In genomic region chr6:110938176-110938575, GRCh38 we compare ENCODE assay signal across 28 cellular contexts. TPM values are rescaled to one million over a fixed set of nuclear protein-coding genes. Genes with fewer than 3 reads are reported as not detected.
DNase-seq lines count a peak whose midpoint lies in the region; FAIRE-seq and TF ChIP-seq lines count a peak whose summit lies in the region.
"Had no signal": no experiment of that assay in that cellular context is flagged by ENCODE, and none has a peak within 500 bp of the region (broad histone marks: within the 10 kb centered on the region; RNA-seq: fewer than 3 reads in every experiment).

No MANE protein-coding gene starts in this region.

- H3K9me3 Mint-ChIP-seq in Calu3 (ENCODE audit: low read depth, unreplicated experiment) (no peaks in the 10 kb centered on the region), Caco-2 (ENCODE audit: unreplicated experiment) (no peaks in the 10 kb centered on the region)
- H3K9me3 Mint-ChIP-seq: stimulated activated naive B cell treated with anti-CD40 and anti-IgM and Interleukin-4, amounts not matched to agents 10 μg/mL and 1 μg/mL and 100 μg/mL, for 72 hours had no signal

- no peak overlapping the region for H4K12ac ChIP-seq in trophoblast cell (ENCODE audit: low read depth, low read length)

- H3K27me3 Mint-ChIP-seq in Calu3 (ENCODE audit: unreplicated experiment) (no peaks in the 10 kb centered on the region), Caco-2 (ENCODE audit: insufficient read depth, unreplicated experiment) (no peaks in the 10 kb centered on the region)
- H3K27me3 Mint-ChIP-seq: stimulated activated naive B cell treated with anti-CD40 and anti-IgM and Interleukin-4, amounts not matched to agents 10 μg/mL and 1 μg/mL and 100 μg/mL, for 72 hours had no signal

- TF ChIP-seq CTCF in HEK293 (tag by site-specific recombination; IDR thresholded peaks at IDR 0.05) (no peak), NB4 (IDR thresholded peaks at IDR 0.05; ENCODE audit: low read depth, low read length) (no peak), mammary epithelial cell (conservative IDR thresholded peaks at IDR 0.05 in 1 of 2, IDR thresholded peaks at IDR 0.05 in 1 of 2; ENCODE audit: extremely low read depth in 1 of 2, insufficient read depth in 1 of 2, low read depth in 1 of 2, low read length in 2 of 2) (no peak), adrenal gland (IDR thresholded peaks at IDR 0.05) (no peak), Calu3 (IDR thresholded peaks at IDR 0.05; ENCODE audit: unreplicated experiment) (no peak), Caco-2 (IDR thresholded peaks at IDR 0.05; ENCODE audit: insufficient read depth in 1 of 2, low read depth in 1 of 2, low read length in 1 of 2, severe bottlenecking in 1 of 2, unreplicated experiment in 1 of 2) (no peak)

- H3K23ac ChIP-seq in trophoblast cell (ENCODE audit: low read length): no peak overlapping the region

- CTCF ChIA-PET in HEK293 (lab: Yijun Ruan, JAX) (no interaction called here), mammary epithelial cell (lab: Charles Lee; ENCODE audit: low non-redundant PET) (interaction anchor here (0.5 kb wide), 1 partner anchor 71 kb away, joined by 3 read pairs; no protein-coding TSS in a partner anchor), Calu3 (lab: Charles Lee) (no interaction called here), Caco-2 (lab: Charles Lee) (no interaction called here)

- H3K4me3 Mint-ChIP-seq in Calu3 (ENCODE audit: low read depth, unreplicated experiment) (no peak overlapping the region), Caco-2 (ENCODE audit: unreplicated experiment) (no peak overlapping the region)
- H3K4me3 Mint-ChIP-seq: stimulated activated naive B cell treated with anti-CD40 and anti-IgM and Interleukin-4, amounts not matched to agents 10 μg/mL and 1 μg/mL and 100 μg/mL, for 72 hours had no signal

- no peak overlapping the region for H3K4me3 ChIP-seq in HEK293 (ENCODE audit: low read depth, low read length)
- no peak overlapping the region for H3K4me3 ChIP-seq in NB4 (ENCODE audit: low read depth, low read length)
- H3K4me3 ChIP-seq in mammary epithelial cell (replicated peaks in 1 of 3; ENCODE audit: insufficient read depth in 1 of 3, low read depth in 2 of 3, low read length in 3 of 3): no peak overlapping the region
- H3K4me3 ChIP-seq in trophoblast cell (ENCODE audit: low read depth, low read length): no peak overlapping the region
- no peak overlapping the region for H3K4me3 ChIP-seq in adrenal gland
- no peak overlapping the region for H3K4me3 ChIP-seq in Caco-2 (ENCODE audit: low read depth, low read length)
- H3K4me3 ChIP-seq: BLaER1 treated with 17β-estradiol and CSF1 and Interleukin-3, amounts not matched to agents 10 nM and 100 nM; pancreas; SK-N-MC; upper lobe of right lung had no signal

- no peaks in the 10 kb centered on the region for H3K4me1 Mint-ChIP-seq in Calu3 (ENCODE audit: low read depth, unreplicated experiment)
- H3K4me1 Mint-ChIP-seq in Caco-2 (ENCODE audit: low read depth, unreplicated experiment): no peaks in the 10 kb centered on the region

- in situ Hi-C loops in mammary epithelial cell (cut with MboI; ENCODE audit: low sequenced_read_pairs in 2 of 2): no loop called here

- no peak for FAIRE-seq in GM12891 (lab: Jason Lieb, UNC)
- FAIRE-seq: pancreas, small intestine, TTC549 had no signal

- dilution Hi-C loops in mammary epithelial cell (cut with HindIII; ENCODE audit: low sequenced_read_pairs): no loop called here

- H4K20me1 ChIP-seq in mammary epithelial cell (ENCODE audit: insufficient read depth, low read length): no peaks in the 10 kb centered on the region
- H4K20me1 ChIP-seq: BLaER1 treated with 17β-estradiol and CSF1 and Interleukin-3, amounts not matched to agents 10 nM and 100 nM had no signal

- H2AK5ac ChIP-seq in trophoblast cell (ENCODE audit: low read length): no peak overlapping the region

- no peak overlapping the region for H3K9ac ChIP-seq in mammary epithelial cell (ENCODE audit: insufficient read depth, low read length)
- H3K9ac ChIP-seq in trophoblast cell (ENCODE audit: low read length): no peak overlapping the region
- H3K9ac ChIP-seq: BLaER1 treated with 17β-estradiol and CSF1 and Interleukin-3, amounts not matched to agents 10 nM and 100 nM had no signal

- POLR2A ChIA-PET in HEK293 (lab: Yijun Ruan, JAX) (no interaction called here), Caco-2 (lab: Charles Lee) (no interaction called here)

- H3K4me2 ChIP-seq in mammary epithelial cell (ENCODE audit: insufficient read depth, low read depth, low read length) (no peak overlapping the region), trophoblast cell (ENCODE audit: low read length) (no peak overlapping the region)
- H3K4me2 ChIP-seq: BLaER1 treated with 17β-estradiol and CSF1 and Interleukin-3, amounts not matched to agents 10 nM and 100 nM had no signal

- intact Hi-C loops in mammary epithelial cell (cut with micrococcal nuclease): no loop called here
- intact Hi-C loops in adrenal gland (cut with DNase I): no loop called here
- intact Hi-C loops in Calu3 (cut with micrococcal nuclease; ENCODE audit: unreplicated experiment): no loop called here
- intact Hi-C loops in Caco-2 (cut with micrococcal nuclease; ENCODE audit: unreplicated experiment): no loop called here

- WGBS in mammary epithelial cell (ENCODE audit: low coverage, missing lambda C conversion rate): 74% methylated on average over 6 of the region's 6 CpGs
- no CpG with 5 or more reads among the region's 6 CpGs for WGBS in trophoblast cell (ENCODE audit: extremely low coverage, insufficient coverage, insufficient read length)
- 94 to 97% (median 95%) methylated on average over 6 of the region's 6 CpGs for WGBS in adrenal gland, 4 donors

- H2BK120ac ChIP-seq in trophoblast cell (ENCODE audit: insufficient read depth, low read length, poor library complexity): no peak overlapping the region

- H3K9me3 ChIP-seq in HEK293 (ENCODE audit: control insufficient read depth, insufficient read depth, low read depth, low read length) (no peaks in the 10 kb centered on the region), mammary epithelial cell (replicated peaks; ENCODE audit: insufficient read depth, low read length) (no peaks in the 10 kb centered on the region), trophoblast cell (ENCODE audit: insufficient read depth, low read depth, low read length) (no peaks in the 10 kb centered on the region), adrenal gland (replicated peaks in 1 of 3) (no peaks in the 10 kb centered on the region), Caco-2 (no peaks in the 10 kb centered on the region)
- H3K9me3 ChIP-seq: BLaER1 treated with 17β-estradiol and CSF1 and Interleukin-3, amounts not matched to agents 10 nM and 100 nM; pancreas; upper lobe of right lung had no signal

- no peak for TF ChIP-seq POLR2A in NB4 (IDR thresholded peaks at IDR 0.05; ENCODE audit: extremely low read depth, insufficient read length)
- no peak for TF ChIP-seq POLR2A in adrenal gland (IDR thresholded peaks at IDR 0.05)
- no peak for TF ChIP-seq POLR2A in GM12891 (IDR thresholded peaks at IDR 0.05; ENCODE audit: low read depth, low read length)

- H3K36me3 ChIP-seq in HEK293 (ENCODE audit: control insufficient read depth in 2 of 2, insufficient read depth in 1 of 2, low read length in 2 of 2) (no peaks in the 10 kb centered on the region), mammary epithelial cell (ENCODE audit: insufficient read depth, low read length) (no peaks in the 10 kb centered on the region), trophoblast cell (ENCODE audit: control insufficient read depth in 1 of 2, insufficient read depth in 2 of 2, low read length in 2 of 2) (no peaks in the 10 kb centered on the region), adrenal gland (replicated peaks in 1 of 2) (no peaks in the 10 kb centered on the region), Caco-2 (ENCODE audit: control insufficient read depth, insufficient read depth, low read length) (no peaks in the 10 kb centered on the region)
- H3K36me3 ChIP-seq: BLaER1 treated with 17β-estradiol and CSF1 and Interleukin-3, amounts not matched to agents 10 nM and 100 nM; pancreas; upper lobe of right lung had no signal

- no peak overlapping the region for H4K8ac ChIP-seq in trophoblast cell (ENCODE audit: low read depth, low read length)

- peak; percentile 46 for DNase-seq in NB4 (ENCODE audit: low read depth)
- DNase-seq in mammary epithelial cell: peak; percentile 45
- DNase-seq in trophoblast cell: peak; percentile 74 to 95
- no peak for DNase-seq in adrenal gland
- no peak for DNase-seq in Calu3
- DNase-seq in Caco-2: no peak
- no peak for DNase-seq in GM12891 (ENCODE audit: insufficient read length, low spot score)
- DNase-seq: activated T-cell treated with anti-CD3 and anti-CD28 coated beads, Interleukin-2, amount 50 U/mL, for 48 hours; cerebellar nuclear complex; dermis blood vessel endothelial cell; GDM1; GOT3; hypothalamus; KBM-7; left colon; MV-4-11; NCI-H1694; NCI-H446 treated with DMSO at 0.1 percent for 48 hours; NCI-H774; pancreas; small intestine; stimulated activated naive B cell treated with anti-CD40 and anti-IgM and Interleukin-4, amounts not matched to agents 10 μg/mL and 1 μg/mL and 100 μg/mL, for 72 hours; substantia nigra; upper lobe of right lung had no signal

- no peak overlapping the region for H2BK5ac ChIP-seq in trophoblast cell (ENCODE audit: low read depth, low read length, poor library complexity)

- no peaks in the 10 kb centered on the region for H3K36me3 Mint-ChIP-seq in Calu3 (ENCODE audit: insufficient read depth, unreplicated experiment)
- H3K36me3 Mint-ChIP-seq in Caco-2 (ENCODE audit: insufficient read depth, unreplicated experiment): no peaks in the 10 kb centered on the region
- H3K36me3 Mint-ChIP-seq: stimulated activated naive B cell treated with anti-CD40 and anti-IgM and Interleukin-4, amounts not matched to agents 10 μg/mL and 1 μg/mL and 100 μg/mL, for 72 hours had no signal

- H4K91ac ChIP-seq in trophoblast cell (ENCODE audit: low read depth, low read length): no peak overlapping the region

- no peaks in the 10 kb centered on the region for H3K79me1 ChIP-seq in trophoblast cell (ENCODE audit: low read length)

- H2BK12ac ChIP-seq in trophoblast cell (ENCODE audit: low read length): no peak overlapping the region

- H3K14ac ChIP-seq in trophoblast cell (ENCODE audit: low read length): no peak overlapping the region

- no peaks in the 10 kb centered on the region for H3K27me3 ChIP-seq in mammary epithelial cell (ENCODE audit: insufficient read depth, low read length)
- no peaks in the 10 kb centered on the region for H3K27me3 ChIP-seq in trophoblast cell (ENCODE audit: insufficient read depth, low read length)
- no peaks in the 10 kb centered on the region for H3K27me3 ChIP-seq in adrenal gland
- H3K27me3 ChIP-seq in Caco-2 (replicated peaks; ENCODE audit: control insufficient read depth, insufficient read depth, low read length): no peaks in the 10 kb centered on the region
- H3K27me3 ChIP-seq: BLaER1 treated with 17β-estradiol and CSF1 and Interleukin-3, amounts not matched to agents 10 nM and 100 nM; pancreas; upper lobe of right lung had no signal

- no peaks in the 10 kb centered on the region for H3K4me1 ChIP-seq in HEK293 (ENCODE audit: control insufficient read depth, insufficient read depth, low read length)
- no peaks in the 10 kb centered on the region for H3K4me1 ChIP-seq in mammary epithelial cell (ENCODE audit: insufficient read depth, low read length)
- no peaks in the 10 kb centered on the region for H3K4me1 ChIP-seq in trophoblast cell (ENCODE audit: control insufficient read depth in 1 of 2, insufficient read depth in 2 of 2, low read length in 2 of 2)
- H3K4me1 ChIP-seq in adrenal gland (replicated peaks in 1 of 2): no peaks in the 10 kb centered on the region
- H3K4me1 ChIP-seq in Caco-2: no peaks in the 10 kb centered on the region
- H3K4me1 ChIP-seq: pancreas, upper lobe of right lung had no signal

- no peak overlapping the region for H3K4ac ChIP-seq in trophoblast cell (ENCODE audit: low read depth, low read length)

- H3K18ac ChIP-seq in trophoblast cell (ENCODE audit: low read length): no peak overlapping the region

- H3K27ac Mint-ChIP-seq in Calu3 (ENCODE audit: unreplicated experiment): no peak overlapping the region
- H3K27ac Mint-ChIP-seq in Caco-2 (ENCODE audit: unreplicated experiment): no peak overlapping the region
- H3K27ac Mint-ChIP-seq: stimulated activated naive B cell treated with anti-CD40 and anti-IgM and Interleukin-4, amounts not matched to agents 10 μg/mL and 1 μg/mL and 100 μg/mL, for 72 hours had no signal

- H3K27ac ChIP-seq in HEK293 (ENCODE audit: extremely low read depth, low read depth, low read length) (no peak overlapping the region), mammary epithelial cell (ENCODE audit: insufficient read depth, low read depth, low read length) (no peak overlapping the region), trophoblast cell (ENCODE audit: low read depth, low read length) (no peak overlapping the region), adrenal gland (no peak overlapping the region)
- H3K27ac ChIP-seq: BLaER1 treated with 17β-estradiol and CSF1 and Interleukin-3, amounts not matched to agents 10 nM and 100 nM; pancreas; SK-N-MC; upper lobe of right lung had no signal

- H3K79me2 ChIP-seq in mammary epithelial cell (ENCODE audit: insufficient read depth, low read length): no peaks in the 10 kb centered on the region
- no peaks in the 10 kb centered on the region for H3K79me2 ChIP-seq in trophoblast cell (ENCODE audit: control insufficient read depth, insufficient read depth, low read length, poor library complexity)

- BruUV-seq in mammary epithelial cell (replicated peaks; lab: Mats Ljungman, UMichigan): no TSS peak
- BruUV-seq in Calu3 (replicated peaks; lab: Mats Ljungman, UMichigan): no TSS peak
- no TSS peak for BruUV-seq in Caco-2 (replicated peaks; lab: Mats Ljungman, UMichigan)

- H2AFZ ChIP-seq in mammary epithelial cell (ENCODE audit: low read depth, low read length): no peak overlapping the region
- H2AFZ ChIP-seq in trophoblast cell (ENCODE audit: insufficient read depth, low read length, poor library complexity): no peak overlapping the region

RNA-seq across cellular contexts. Expression of gene GTF3C6, which starts 20.3 kb away (rescaled TPM):
- 10 to 100 TPM; 17.5 to 74.7 TPM for total RNA-seq in mammary epithelial cell
- polyA plus RNA-seq in mammary epithelial cell: 23.7 TPM
- 4.0 TPM for polyA minus RNA-seq in mammary epithelial cell
- polyA plus RNA-seq in trophoblast cell (2013): 70.0 and 71.7 TPM in 2 replicates
- total RNA-seq in adrenal gland: 10 to 100 TPM; 48.3 to 95.3 (median 69.1) TPM
- polyA plus RNA-seq in adrenal gland: 100 to 1,000 TPM in 1 of 3 donors, 10 to 100 TPM in 2; 74.7 to 133 (median 87.2) TPM
- total RNA-seq in Calu3 (2022): 67.1 and 69.6 TPM in 2 replicates
- total RNA-seq in Caco-2 (2022): 109 and 114 TPM in 2 replicates
- polyA plus RNA-seq in GM12891 (2012; ENCODE audit: low read depth, missing spikeins): 94.0 TPM

RNA-seq across cellular contexts. Expression of gene RPF2, which starts 43.7 kb away (rescaled TPM):
- total RNA-seq in mammary epithelial cell (10 to 100 TPM; 26.3 to 39.8 TPM), adrenal gland (10 to 100 TPM; 12.8 to 32.1 (median 25.0) TPM), Calu3 (2022) (43.7 and 45.7 TPM in 2 replicates), Caco-2 (2022) (41.4 and 42.9 TPM in 2 replicates)
- polyA plus RNA-seq in mammary epithelial cell (19.3 TPM), adrenal gland (10 to 100 TPM; 33.1 to 63.3 (median 38.5) TPM)
- polyA minus RNA-seq in mammary epithelial cell: 12.3 TPM
- polyA plus RNA-seq in trophoblast cell (2013): 34.5 and 35.5 TPM in 2 replicates
- polyA plus RNA-seq in GM12891 (2012; ENCODE audit: low read depth, missing spikeins): 29.9 TPM

Comparison
In these comparisons a context has a peak if more than half of its experiments do, and no peak if none do; other contexts are left out.
1. DNase-seq: peak in NB4 (single experiment), mammary epithelial cell (single experiment) and trophoblast cell (2 of 2); none in adrenal gland (0 of 7), Calu3 (single experiment), Caco-2 (0 of 2) and GM12891 (single experiment).